In genomic region chr6:28995093-28995650, GRCh38 we compare ENCODE assay signal across 25 cellular contexts. TPM values are rescaled to one million over a fixed set of nuclear protein-coding genes. Genes with fewer than 3 reads are reported as not detected.
DNase-seq lines count a peak whose midpoint lies in the region; ATAC-seq, FAIRE-seq and TF ChIP-seq lines count a peak whose summit lies in the region.
"Had no signal": no experiment of that assay in that cellular context is flagged by ENCODE, and none has a peak within 500 bp of the region (broad histone marks: within the 10 kb centered on the region; RNA-seq: fewer than 3 reads in every experiment).

No MANE protein-coding gene starts in this region.

- BruUV-seq in HepG2 (replicated peaks; lab: Mats Ljungman, UMichigan) (no TSS peak), IMR-90 (replicated peaks; lab: Mats Ljungman, UMichigan) (no TSS peak)

- H4K20me1 ChIP-seq in HepG2 (ENCODE audit: insufficient read depth, low read length) = no peaks in the 10 kb centered on the region
- H4K20me1 ChIP-seq in IMR-90 (ENCODE audit: insufficient read depth, low read length) = no peaks in the 10 kb centered on the region

- no peak overlapping the region for H3K27ac Mint-ChIP-seq in activated CD4-positive, alpha-beta memory T cell treated with anti-CD3 and anti-CD28 coated beads, Interleukin-2, amount 10 ng/mL, durations not matched to agents 7 days and 5 days
- H3K27ac Mint-ChIP-seq: CD4-positive, alpha-beta memory T cell had no signal

- no peak overlapping the region for H2BK12ac ChIP-seq in trophoblast cell (ENCODE audit: low read length)

- no peak overlapping the region for H2BK15ac ChIP-seq in IMR-90 (ENCODE audit: low read depth, low read length)

- H3K27me3 ChIP-seq in HepG2 (ENCODE audit: control insufficient read depth in 1 of 2, insufficient read depth in 2 of 2, low read length in 2 of 2) = peaks cover 2 to 27% of the 10 kb centered on the region in 2 experiments; a peak in 3 of 5 replicates
- no peaks in the 10 kb centered on the region for H3K27me3 ChIP-seq in right lobe of liver
- H3K27me3 ChIP-seq in IMR-90 (ENCODE audit: control insufficient read depth, insufficient read depth, low read length) = no peaks in the 10 kb centered on the region
- H3K27me3 ChIP-seq in bronchial epithelial cell (ENCODE audit: control insufficient read depth, insufficient read depth, low read length) = no peaks in the 10 kb centered on the region
- no peaks in the 10 kb centered on the region for H3K27me3 ChIP-seq in trophoblast cell (ENCODE audit: insufficient read depth, low read length)

- no peak overlapping the region for H3K4me3 Mint-ChIP-seq in activated CD4-positive, alpha-beta memory T cell treated with anti-CD3 and anti-CD28 coated beads, Interleukin-2, amount 10 ng/mL, durations not matched to agents 7 days and 5 days
- H3K4me3 Mint-ChIP-seq: CD4-positive, alpha-beta memory T cell had no signal

- peak; percentile 70 for ATAC-seq in HepG2
- no peak for ATAC-seq in right lobe of liver
- ATAC-seq in IMR-90 (ENCODE audit: low read depth) = no peak
- ATAC-seq: A549 had no signal

- H4K91ac ChIP-seq in IMR-90 (ENCODE audit: insufficient read depth, low read depth, low read length) (no peak overlapping the region), trophoblast cell (ENCODE audit: low read depth, low read length) (no peak overlapping the region)

- FAIRE-seq in HepG2 (lab: Jason Lieb, UNC) (peak; percentile 47), bronchial epithelial cell (lab: Jason Lieb, UNC) (peak; percentile 36)
- FAIRE-seq: A549, GM12891, GM18507 had no signal

- no peak overlapping the region for H3K27ac ChIP-seq in HepG2 (ENCODE audit: extremely low read length, insufficient read depth, low read length)
- H3K27ac ChIP-seq in right lobe of liver = no peak overlapping the region
- H3K27ac ChIP-seq in IMR-90 (ENCODE audit: insufficient read depth, low read length) = no peak overlapping the region
- no peak overlapping the region for H3K27ac ChIP-seq in trophoblast cell (ENCODE audit: low read depth, low read length)
- H3K27ac ChIP-seq: 22Rv1, A549 had no signal

- H3K36me3 Mint-ChIP-seq in activated CD4-positive, alpha-beta memory T cell treated with anti-CD3 and anti-CD28 coated beads, Interleukin-2, amount 10 ng/mL, durations not matched to agents 7 days and 5 days (ENCODE audit: low read depth) = no peaks in the 10 kb centered on the region
- H3K36me3 Mint-ChIP-seq: CD4-positive, alpha-beta memory T cell had no signal

- H3K4me3 ChIP-seq in HepG2 (replicated peaks in 1 of 3; ENCODE audit: insufficient read depth in 1 of 3, low read depth in 2 of 3, low read length in 3 of 3) (no peak overlapping the region), right lobe of liver (no peak overlapping the region), IMR-90 (ENCODE audit: insufficient read depth, low read depth, low read length) (no peak overlapping the region), bronchial epithelial cell (ENCODE audit: low read depth, low read length) (no peak overlapping the region), trophoblast cell (ENCODE audit: low read depth, low read length) (no peak overlapping the region)
- H3K4me3 ChIP-seq: A549 had no signal

- no peak for TF ChIP-seq EP300 in HepG2 (IDR thresholded peaks at IDR 0.05; ENCODE audit: low read depth in 2 of 2, low read length in 2 of 2)
- TF ChIP-seq EP300 in HepG2 (CRISPR knock-in tag; IDR thresholded peaks at IDR 0.05; ENCODE audit: borderline replicate concordance) = no peak

- peaks cover 6% of the 10 kb centered on the region for H3K4me1 Mint-ChIP-seq in activated CD4-positive, alpha-beta memory T cell treated with anti-CD3 and anti-CD28 coated beads, Interleukin-2, amount 10 ng/mL, durations not matched to agents 7 days and 5 days

- H2BK5ac ChIP-seq in IMR-90 (ENCODE audit: low read depth, low read length, poor library complexity, severe bottlenecking) = no peak overlapping the region
- no peak overlapping the region for H2BK5ac ChIP-seq in trophoblast cell (ENCODE audit: low read depth, low read length, poor library complexity)

- H2BK120ac ChIP-seq in IMR-90 (ENCODE audit: low read depth, low read length) (no peak overlapping the region), trophoblast cell (ENCODE audit: insufficient read depth, low read length, poor library complexity) (no peak overlapping the region)

- H3K18ac ChIP-seq in IMR-90 (ENCODE audit: low read depth, low read length) (no peak overlapping the region), trophoblast cell (ENCODE audit: low read length) (no peak overlapping the region)

- dilution Hi-C loops in IMR-90 (cut with HindIII; ENCODE audit: low sequenced_read_pairs, unreplicated experiment) = no loop called here

- H3K4me2 ChIP-seq in HepG2 (ENCODE audit: low read depth, low read length) = peak overlapping the region; percentile 29; the same call in 1 of the 2 replicates
- no peak overlapping the region for H3K4me2 ChIP-seq in IMR-90 (ENCODE audit: low read depth, low read length)
- no peak overlapping the region for H3K4me2 ChIP-seq in trophoblast cell (ENCODE audit: low read length)
- H3K4me2 ChIP-seq: A549 had no signal

- peaks cover 15% of the 10 kb centered on the region for H3K27me3 Mint-ChIP-seq in activated CD4-positive, alpha-beta memory T cell treated with anti-CD3 and anti-CD28 coated beads, Interleukin-2, amount 10 ng/mL, durations not matched to agents 7 days and 5 days

- in situ Hi-C loops in HepG2 (cut with HindIII; ENCODE audit: extremely low pct_ligation_motif_present, low pct_unique_long_range_greater_than_20kb) (no loop called here), IMR-90 (cut with MboI; ENCODE audit: low sequenced_read_pairs) (no loop called here)

- H2AK5ac ChIP-seq in IMR-90 (ENCODE audit: low read depth, low read length) (no peak overlapping the region), trophoblast cell (ENCODE audit: low read length) (no peak overlapping the region)

- POLR2A ChIA-PET in HepG2 (lab: Yijun Ruan, JAX) = interaction anchor here (1.3 kb wide), 1 partner anchor 10 kb away, joined by 3 read pairs; no protein-coding TSS in a partner anchor
- POLR2A ChIA-PET in IMR-90 (lab: Charles Lee; ENCODE audit: unreplicated experiment) = no interaction called here
- POLR2A ChIA-PET in activated CD4-positive, alpha-beta memory T cell treated with anti-CD3 and anti-CD28 coated beads, Interleukin-2, amount 10 ng/mL, durations not matched to agents 7 days and 5 days (lab: Charles Lee) = no interaction called here

- TF ChIP-seq POLR2A in HepG2 (IDR thresholded peaks at IDR 0.05; ENCODE audit: insufficient read depth in 1 of 2, low read depth in 2 of 2, low read length in 2 of 2) (no peak), right lobe of liver (IDR thresholded peaks at IDR 0.05) (no peak), IMR-90 (IDR thresholded peaks at IDR 0.05; ENCODE audit: low read depth, low read length) (no peak)

- H3K23ac ChIP-seq in IMR-90 (ENCODE audit: low read depth, low read length) (no peak overlapping the region), trophoblast cell (ENCODE audit: low read length) (no peak overlapping the region)

- H3K9ac ChIP-seq in HepG2 (ENCODE audit: insufficient read depth, low read depth, low read length) (no peak overlapping the region; the same call in 1 of the 2 replicates), IMR-90 (ENCODE audit: low read depth, low read length) (no peak overlapping the region), trophoblast cell (ENCODE audit: low read length) (no peak overlapping the region)

- H3K4me1 ChIP-seq in HepG2 (ENCODE audit: insufficient read depth, low read length) (peaks cover 12% of the 10 kb centered on the region; the same call in 1 of the 2 replicates), right lobe of liver (no peaks in the 10 kb centered on the region), IMR-90 (ENCODE audit: control insufficient read depth, insufficient read depth, low read length) (no peaks in the 10 kb centered on the region), trophoblast cell (ENCODE audit: control insufficient read depth in 1 of 2, insufficient read depth in 2 of 2, low read length in 2 of 2) (no peaks in the 10 kb centered on the region)
- H3K4me1 ChIP-seq: A549 had no signal

- no peak overlapping the region for H4K12ac ChIP-seq in trophoblast cell (ENCODE audit: low read depth, low read length)

- no peaks in the 10 kb centered on the region for H3K36me3 ChIP-seq in HepG2 (replicated peaks in 1 of 2; ENCODE audit: control insufficient read depth in 1 of 2, insufficient read depth in 2 of 2, low read length in 2 of 2)
- H3K36me3 ChIP-seq in right lobe of liver = no peaks in the 10 kb centered on the region
- H3K36me3 ChIP-seq in IMR-90 (ENCODE audit: control insufficient read depth, insufficient read depth, low read length) = no peaks in the 10 kb centered on the region
- no peaks in the 10 kb centered on the region for H3K36me3 ChIP-seq in bronchial epithelial cell (ENCODE audit: control insufficient read depth, insufficient read depth, low read length)
- no peaks in the 10 kb centered on the region for H3K36me3 ChIP-seq in trophoblast cell (ENCODE audit: control insufficient read depth in 1 of 2, insufficient read depth in 2 of 2, low read length in 2 of 2)

- CTCF ChIA-PET in HepG2 (lab: Yijun Ruan, JAX; ENCODE audit: low intra/inter-chr PET ratio, low total read pairs) (no interaction called here), IMR-90 (lab: Yijun Ruan, JAX) (no interaction called here)
- CTCF ChIA-PET in activated CD4-positive, alpha-beta memory T cell treated with anti-CD3 and anti-CD28 coated beads, Interleukin-2, amount 10 ng/mL, durations not matched to agents 7 days and 5 days (lab: Charles Lee) = interaction anchor here (2.7 kb wide), 1 partner anchor 14 kb away, joined by 9 read pairs; no protein-coding TSS in a partner anchor

- H3K79me2 ChIP-seq in HepG2 (ENCODE audit: insufficient read depth, low read length) (no peaks in the 10 kb centered on the region), trophoblast cell (ENCODE audit: control insufficient read depth, insufficient read depth, low read length, poor library complexity) (no peaks in the 10 kb centered on the region)

- no peak overlapping the region for H2AK9ac ChIP-seq in IMR-90 (replicated peaks; ENCODE audit: low read depth, low read length, poor library complexity)

- H3K56ac ChIP-seq in IMR-90 (ENCODE audit: extremely low read depth, insufficient read depth, low read length) = no peak overlapping the region

- H3K14ac ChIP-seq in IMR-90 (replicated peaks; ENCODE audit: low read depth, low read length) (no peak overlapping the region), trophoblast cell (ENCODE audit: low read length) (no peak overlapping the region)

- H4K5ac ChIP-seq in IMR-90 (ENCODE audit: low read depth, low read length) = no peak overlapping the region

- peaks cover 3% of the 10 kb centered on the region for H3K9me3 Mint-ChIP-seq in activated CD4-positive, alpha-beta memory T cell treated with anti-CD3 and anti-CD28 coated beads, Interleukin-2, amount 10 ng/mL, durations not matched to agents 7 days and 5 days

- WGBS in HepG2 (ENCODE audit: low lambda C conversion rate) = 56% methylated on average over 8 of the region's 8 CpGs
- 86% methylated on average over 7 of the region's 8 CpGs for WGBS in right lobe of liver (ENCODE audit: insufficient coverage, low coverage, low lambda C conversion rate, missing lambda C conversion rate)
- no CpG with 5 or more reads among the region's 8 CpGs for WGBS in IMR-90 (ENCODE audit: extremely low coverage in 2 of 2, insufficient read length in 1 of 2), 2 experiments
- no CpG with 5 or more reads among the region's 8 CpGs for WGBS in trophoblast cell (ENCODE audit: extremely low coverage, insufficient coverage, insufficient read length)

- TF ChIP-seq RAD21 in HepG2 (CRISPR knock-in tag; IDR thresholded peaks at IDR 0.05) (no peak), IMR-90 (IDR thresholded peaks at IDR 0.05; ENCODE audit: low read length) (no peak)

- no peak for TF ChIP-seq CTCF in HepG2 (CRISPR knock-in tag; IDR thresholded peaks at IDR 0.05)
- TF ChIP-seq CTCF in right lobe of liver (IDR thresholded peaks at IDR 0.05) = no peak
- no peak for TF ChIP-seq CTCF in IMR-90 (conservative IDR thresholded peaks at IDR 0.05; ENCODE audit: low read depth, low read length)
- no peak for TF ChIP-seq CTCF in bronchial epithelial cell (IDR thresholded peaks at IDR 0.05; ENCODE audit: insufficient read depth, low read length, severe bottlenecking)

- H3K9me3 ChIP-seq in HepG2 (ENCODE audit: low read length) = no peaks in the 10 kb centered on the region
- no peaks in the 10 kb centered on the region for H3K9me3 ChIP-seq in right lobe of liver
- no peaks in the 10 kb centered on the region for H3K9me3 ChIP-seq in IMR-90 (ENCODE audit: control insufficient read depth, insufficient read depth, low read length)
- peaks cover 6% of the 10 kb centered on the region for H3K9me3 ChIP-seq in trophoblast cell (ENCODE audit: insufficient read depth, low read depth, low read length)

- no peak overlapping the region for H3K4ac ChIP-seq in IMR-90 (ENCODE audit: low read depth, low read length)
- no peak overlapping the region for H3K4ac ChIP-seq in trophoblast cell (ENCODE audit: low read depth, low read length)

- no peak for DNase-seq in HepG2 (ENCODE audit: low spot score)
- DNase-seq in right lobe of liver = no peak
- peak; percentile 9 for DNase-seq in IMR-90
- DNase-seq in bronchial epithelial cell (ENCODE audit: low read depth) = no peak
- DNase-seq in trophoblast cell = peak; percentile 52 to 70
- no peak for DNase-seq in activated CD4-positive, alpha-beta memory T cell treated with anti-CD3 and anti-CD28 coated beads, Interleukin-2, amount 10 ng/mL, durations not matched to agents 7 days and 5 days
- DNase-seq in NCI-H2196 (lab: John Stamatoyannopoulos, UW; ENCODE audit: unreplicated experiment) = no peak
- DNase-seq in glomerular visceral epithelial cell (ENCODE audit: extremely low spot score) = no peak
- DNase-seq: ACHN; AML-193; C1 segment of cervical spinal cord; Calu3; CD4-positive, alpha-beta memory T cell; COR-L47; DND-41; GF-D8; GOT3; H7; HCEC 1CT had no signal

- H3K79me1 ChIP-seq in IMR-90 (ENCODE audit: low read depth in 1 of 2, low read length in 2 of 2) (no peaks in the 10 kb centered on the region), trophoblast cell (ENCODE audit: low read length) (no peaks in the 10 kb centered on the region)

- H2AFZ ChIP-seq in HepG2 (ENCODE audit: low read length) (no peak overlapping the region), IMR-90 (replicated peaks; ENCODE audit: low read length, poor library complexity) (no peak overlapping the region), trophoblast cell (ENCODE audit: insufficient read depth, low read length, poor library complexity) (no peak overlapping the region)

- no peak overlapping the region for H2BK20ac ChIP-seq in IMR-90 (ENCODE audit: low read depth, low read length)

- no peaks in the 10 kb centered on the region for H3K9me1 ChIP-seq in IMR-90 (ENCODE audit: insufficient read depth, low read length)

- intact Hi-C loops in HepG2 (cut with micrococcal nuclease; ENCODE audit: unreplicated experiment) (no loop called here), right lobe of liver (cut with DNase I) (no loop called here), IMR-90 (cut with micrococcal nuclease) (no loop called here)

- H4K8ac ChIP-seq in IMR-90 (ENCODE audit: low read depth in 2 of 2, low read length in 2 of 2) (no peak overlapping the region), trophoblast cell (ENCODE audit: low read depth, low read length) (no peak overlapping the region)

RNA-seq across cellular contexts. Expression of gene ZNF311, which starts 9.9 kb away (rescaled TPM):
- total RNA-seq in HepG2 (2016; rRNA removed; fragmentation: Illumina TruSeq; extraction: Trizol) = not detected in 2 replicates
- not detected in 2 replicates for total RNA-seq in HepG2 (2016; cell fraction: cytosol; rRNA removed; fragmentation: Illumina TruSeq; extraction: Trizol; ENCODE audit: low read depth)
- not detected in 2 replicates for total RNA-seq in HepG2 (2016; cell fraction: insoluble cytoplasmic fraction; rRNA removed; fragmentation: Illumina TruSeq; extraction: Trizol)
- not detected in 2 replicates for total RNA-seq in HepG2 (2016; cell fraction: membrane; rRNA removed; fragmentation: Illumina TruSeq; extraction: Trizol)
- not detected in 2 replicates for total RNA-seq in HepG2 (2016; cell fraction: nucleus; rRNA removed; fragmentation: Illumina TruSeq; extraction: Trizol)
- polyA plus RNA-seq in HepG2 (2011; rRNA removed) = not detected in 2 replicates
- polyA plus RNA-seq in HepG2 (2011; cell fraction: cytosol; rRNA removed) = not detected in 2 replicates
- polyA plus RNA-seq in HepG2 (2011; cell fraction: nucleus; rRNA removed) = not detected in 2 replicates
- not detected in 2 replicates for polyA plus RNA-seq in HepG2 (2012)
- not detected in 2 replicates for polyA plus RNA-seq in HepG2 (2016; cell fraction: cytosol; fragmentation: Illumina TruSeq; extraction: Trizol; ENCODE audit: low read depth)
- not detected in 2 replicates for polyA plus RNA-seq in HepG2 (2016; cell fraction: insoluble cytoplasmic fraction; fragmentation: Illumina TruSeq; extraction: Trizol; ENCODE audit: low read depth)
- polyA plus RNA-seq in HepG2 (2016; cell fraction: membrane; fragmentation: Illumina TruSeq; extraction: Trizol; ENCODE audit: low read depth) = not detected in 2 replicates
- polyA plus RNA-seq in HepG2 (2016; cell fraction: nucleus; fragmentation: Illumina TruSeq; extraction: Trizol; ENCODE audit: insufficient read depth, low read depth) = not detected in 2 replicates
- 1.1 TPM in 1 of 2 replicates, not detected in the other for polyA minus RNA-seq in HepG2 (2011; rRNA and poly(A)+ RNA removed; ENCODE audit: low replicate concordance)
- not detected in 2 replicates for polyA minus RNA-seq in HepG2 (2011; cell fraction: cytosol; rRNA and poly(A)+ RNA removed)
- not detected in 2 replicates for polyA minus RNA-seq in HepG2 (2011; cell fraction: nucleus; rRNA and poly(A)+ RNA removed)
- total RNA-seq in right lobe of liver = under 1 TPM; 0.18 to 0.62 (median 0.41) TPM
- total RNA-seq in IMR-90 (2012; rRNA removed) = 0.28 and 0.36 TPM in 2 replicates
- polyA plus RNA-seq in IMR-90 (2012; rRNA removed) = 0.27 and 0.34 TPM in 2 replicates
- polyA plus RNA-seq in IMR-90 (2012; cell fraction: cytosol; rRNA removed) = 0.02 and 0.04 TPM in 2 replicates
- polyA plus RNA-seq in IMR-90 (2012; cell fraction: nucleus; rRNA removed; ENCODE audit: low replicate concordance) = 0.15 and 0.84 TPM in 2 replicates
- total RNA-seq in bronchial epithelial cell = 3.8 and 3.9 TPM in 2 replicates
- polyA plus RNA-seq in trophoblast cell (2013) = 0.53 and 0.67 TPM in 2 replicates
- under 1 TPM; 0.53 to 0.65 TPM for total RNA-seq in activated CD4-positive, alpha-beta memory T cell treated with anti-CD3 and anti-CD28 coated beads, Interleukin-2, amount 10 ng/mL, durations not matched to agents 7 days and 5 days
- total RNA-seq: G401 had no signal

RNA-seq across cellular contexts. Expression of gene OR2W1, which starts 49.8 kb away (rescaled TPM):
- total RNA-seq in HepG2 (2016; rRNA removed; fragmentation: Illumina TruSeq; extraction: Trizol) = not detected in 2 replicates
- not detected in 2 replicates for total RNA-seq in HepG2 (2016; cell fraction: cytosol; rRNA removed; fragmentation: Illumina TruSeq; extraction: Trizol; ENCODE audit: low read depth)
- total RNA-seq in HepG2 (2016; cell fraction: insoluble cytoplasmic fraction; rRNA removed; fragmentation: Illumina TruSeq; extraction: Trizol) = not detected in 2 replicates
- total RNA-seq in HepG2 (2016; cell fraction: membrane; rRNA removed; fragmentation: Illumina TruSeq; extraction: Trizol) = not detected in 2 replicates
- total RNA-seq in HepG2 (2016; cell fraction: nucleus; rRNA removed; fragmentation: Illumina TruSeq; extraction: Trizol) = not detected in 2 replicates
- polyA plus RNA-seq in HepG2 (2011; rRNA removed) = not detected in 2 replicates
- polyA plus RNA-seq in HepG2 (2011; cell fraction: cytosol; rRNA removed) = not detected in 2 replicates
- polyA plus RNA-seq in HepG2 (2011; cell fraction: nucleus; rRNA removed) = not detected in 2 replicates
- not detected in 2 replicates for polyA plus RNA-seq in HepG2 (2012)
- not detected in 2 replicates for polyA plus RNA-seq in HepG2 (2016; cell fraction: cytosol; fragmentation: Illumina TruSeq; extraction: Trizol; ENCODE audit: low read depth)
- not detected in 2 replicates for polyA plus RNA-seq in HepG2 (2016; cell fraction: insoluble cytoplasmic fraction; fragmentation: Illumina TruSeq; extraction: Trizol; ENCODE audit: low read depth)
- polyA plus RNA-seq in HepG2 (2016; cell fraction: membrane; fragmentation: Illumina TruSeq; extraction: Trizol; ENCODE audit: low read depth) = not detected in 2 replicates
- not detected in 2 replicates for polyA plus RNA-seq in HepG2 (2016; cell fraction: nucleus; fragmentation: Illumina TruSeq; extraction: Trizol; ENCODE audit: insufficient read depth, low read depth)
- polyA minus RNA-seq in HepG2 (2011; rRNA and poly(A)+ RNA removed; ENCODE audit: low replicate concordance) = not detected in 2 replicates
- polyA minus RNA-seq in HepG2 (2011; cell fraction: cytosol; rRNA and poly(A)+ RNA removed) = not detected in 2 replicates
- not detected in 2 replicates for polyA minus RNA-seq in HepG2 (2011; cell fraction: nucleus; rRNA and poly(A)+ RNA removed)
- not detected for total RNA-seq in right lobe of liver
- not detected in 2 replicates for total RNA-seq in IMR-90 (2012; rRNA removed)
- not detected in 2 replicates for polyA plus RNA-seq in IMR-90 (2012; rRNA removed)
- not detected in 2 replicates for polyA plus RNA-seq in IMR-90 (2012; cell fraction: cytosol; rRNA removed)
- polyA plus RNA-seq in IMR-90 (2012; cell fraction: nucleus; rRNA removed; ENCODE audit: low replicate concordance) = not detected in 2 replicates
- total RNA-seq in bronchial epithelial cell = not detected in 2 replicates
- polyA plus RNA-seq in trophoblast cell (2013) = not detected in 2 replicates
- total RNA-seq in activated CD4-positive, alpha-beta memory T cell treated with anti-CD3 and anti-CD28 coated beads, Interleukin-2, amount 10 ng/mL, durations not matched to agents 7 days and 5 days = not detected
- total RNA-seq: Calu3; CD4-positive, alpha-beta memory T cell; G401; H7 had no signal
- polyA plus RNA-seq: A549; BJ; CD4-positive, alpha-beta memory T cell had no signal

Comparison
In these comparisons a context has a peak if more than half of its experiments do, and no peak if none do; other contexts are left out.
1. DNase-seq: peak in IMR-90 (single experiment) and trophoblast cell (2 of 2); none in HepG2 (single experiment), right lobe of liver (0 of 3), bronchial epithelial cell (single experiment), activated CD4-positive, alpha-beta memory T cell treated with anti-CD3 and anti-CD28 coated beads, Interleukin-2, amount 10 ng/mL, durations not matched to agents 7 days and 5 days (single experiment), NCI-H2196 (single experiment) and glomerular visceral epithelial cell (single experiment).